ENCODE assay signal across 8 cellular contexts in the genomic region with DNA sequence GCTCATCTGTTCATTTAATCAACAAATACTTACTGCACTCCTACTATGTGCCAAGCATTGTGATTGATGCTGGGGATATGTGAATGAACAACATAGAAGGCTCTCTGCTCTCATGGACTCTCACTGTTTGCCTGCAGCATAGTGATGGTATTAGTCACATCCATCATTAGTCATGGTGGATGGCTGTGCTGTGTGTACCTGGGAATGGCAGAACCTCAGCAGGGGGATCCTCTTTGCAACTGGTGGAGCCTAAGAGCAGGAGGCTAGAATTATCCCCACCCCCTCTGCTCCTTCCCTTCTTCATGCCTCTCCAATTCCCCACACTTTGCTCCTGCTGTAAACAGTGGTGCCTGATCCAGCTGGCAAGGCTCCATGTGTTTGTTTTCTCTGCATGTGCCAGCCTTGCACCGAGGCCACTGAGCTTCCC. TPM values are rescaled to one million over a fixed set of nuclear protein-coding genes. Genes with fewer than 3 reads are reported as not detected.
A peak's percentile ranks its signal among the peaks of the same experiment; 100 is the strongest.
DNase-seq lines count a peak whose midpoint lies in the region; ATAC-seq lines count a peak whose summit lies in the region.

No MANE protein-coding gene starts in this region.

- H3K27ac ChIP-seq in GM23248 (peak overlapping the region; percentile 99), ectodermal cell (ENCODE audit: insufficient read depth, low read depth, low read length, poor library complexity, severe bottlenecking) (peak overlapping the region; percentile 50), trophoblast cell (ENCODE audit: low read depth, low read length) (no peak overlapping the region)

- H3K9me3 ChIP-seq in GM23248 (ENCODE audit: low read depth) (no peaks in the 10 kb centered on the region), ectodermal cell (ENCODE audit: control insufficient read depth, low read length) (no peaks in the 10 kb centered on the region), trophoblast cell (ENCODE audit: insufficient read depth, low read depth, low read length) (peaks cover 1% of the 10 kb centered on the region)

- H3K4me3 ChIP-seq in GM23248 (peak overlapping the region; percentile 33), ectodermal cell (ENCODE audit: insufficient read depth, low read depth, low read length) (no peak overlapping the region), trophoblast cell (ENCODE audit: low read depth, low read length) (no peak overlapping the region)

- H3K23ac ChIP-seq in trophoblast cell (ENCODE audit: low read length), result no peak overlapping the region

- H3K4me1 ChIP-seq in GM23248 (ENCODE audit: insufficient read depth), result peaks cover 39% of the 10 kb centered on the region
- peaks cover 71% of the 10 kb centered on the region for H3K4me1 ChIP-seq in ectodermal cell (ENCODE audit: control insufficient read depth, insufficient read depth, low read length)
- peaks cover 4 to 13% of the 10 kb centered on the region in 2 experiments for H3K4me1 ChIP-seq in trophoblast cell (ENCODE audit: control insufficient read depth in 1 of 2, insufficient read depth in 2 of 2, low read length in 2 of 2)

- H3K4me2 ChIP-seq in GM23248 (ENCODE audit: unreplicated experiment), result peak overlapping the region; percentile 76
- H3K4me2 ChIP-seq in trophoblast cell (ENCODE audit: low read length), result no peak overlapping the region

- no peaks in the 10 kb centered on the region for H3K9me2 ChIP-seq in GM23248 (ENCODE audit: insufficient read depth)

- H4K12ac ChIP-seq in trophoblast cell (ENCODE audit: low read depth, low read length), result no peak overlapping the region

- H3K79me1 ChIP-seq in trophoblast cell (ENCODE audit: low read length), result peaks cover 2% of the 10 kb centered on the region

- H4K8ac ChIP-seq in trophoblast cell (ENCODE audit: low read depth, low read length), result no peak overlapping the region

- WGBS in GM23248 (ENCODE audit: low coverage in 1 of 2, low lambda C conversion rate in 2 of 2, missing lambda C conversion rate in 2 of 2), 2 experiments, result 2 to 6% methylated on average over 1 of the region's 1 CpG
- WGBS in ectodermal cell, 2 experiments, result 46 to 52% methylated on average over 1 of the region's 1 CpG
- WGBS in trophoblast cell (ENCODE audit: extremely low coverage, insufficient coverage, insufficient read length), result no CpG with 5 or more reads among the region's 1 CpG

- H4K91ac ChIP-seq in trophoblast cell (ENCODE audit: low read depth, low read length), result no peak overlapping the region

- no peak for ATAC-seq in Right ventricle myocardium superior (ENCODE audit: poor library complexity)

- H3K4ac ChIP-seq in trophoblast cell (ENCODE audit: low read depth, low read length), result no peak overlapping the region

- no peak overlapping the region for H2AK5ac ChIP-seq in trophoblast cell (ENCODE audit: low read length)

- H3K9ac ChIP-seq in GM23248 (peak overlapping the region; percentile 77), trophoblast cell (ENCODE audit: low read length) (no peak overlapping the region)

- H3K18ac ChIP-seq in trophoblast cell (ENCODE audit: low read length), result no peak overlapping the region

- in situ Hi-C loops in GM23248 (cut with MboI), result no loop called here

- intact Hi-C loops in Right ventricle myocardium superior (cut with DNase I), result no loop called here

- peak; percentile 89 for DNase-seq in GM23248
- peak; percentile 76 for DNase-seq in NCI-H2171 treated with DMSO at 0.1 percent for 48 hours (lab: John Stamatoyannopoulos, UW)
- peak; percentile 11 to 65 for DNase-seq in trophoblast cell
- no peak for DNase-seq in NCI-H187 treated with DMSO at 0.1 percent for 48 hours (lab: John Stamatoyannopoulos, UW)
- no peak for DNase-seq in NCI-H526 (lab: John Stamatoyannopoulos, UW)
- DNase-seq in Right ventricle myocardium superior, result no peak
- DNase-seq in NCI-H524 (lab: John Stamatoyannopoulos, UW), result no peak

- no peak overlapping the region for H2AFZ ChIP-seq in GM23248
- no peak overlapping the region for H2AFZ ChIP-seq in trophoblast cell (ENCODE audit: insufficient read depth, low read length, poor library complexity)

- H2BK120ac ChIP-seq in trophoblast cell (ENCODE audit: insufficient read depth, low read length, poor library complexity), result no peak overlapping the region

- H3K14ac ChIP-seq in trophoblast cell (ENCODE audit: low read length), result no peak overlapping the region

- H3K36me3 ChIP-seq in GM23248 (ENCODE audit: low read depth), result no peaks in the 10 kb centered on the region
- H3K36me3 ChIP-seq in ectodermal cell (ENCODE audit: control insufficient read depth, insufficient read depth, low read length), result peaks cover 25% of the 10 kb centered on the region
- peaks cover 9 to 14% of the 10 kb centered on the region in 2 experiments for H3K36me3 ChIP-seq in trophoblast cell (ENCODE audit: control insufficient read depth in 1 of 2, insufficient read depth in 2 of 2, low read length in 2 of 2)

- H3K79me2 ChIP-seq in GM23248 (ENCODE audit: insufficient read depth), result peaks cover 46% of the 10 kb centered on the region
- no peaks in the 10 kb centered on the region for H3K79me2 ChIP-seq in trophoblast cell (ENCODE audit: control insufficient read depth, insufficient read depth, low read length, poor library complexity)

- H2BK5ac ChIP-seq in trophoblast cell (ENCODE audit: low read depth, low read length, poor library complexity), result no peak overlapping the region

- H3F3A ChIP-seq in GM23248 (ENCODE audit: insufficient read depth), result peaks cover 32% of the 10 kb centered on the region

- no peaks in the 10 kb centered on the region for H4K20me1 ChIP-seq in GM23248 (ENCODE audit: insufficient read depth)

- H3K27me3 ChIP-seq in GM23248 (replicated peaks; ENCODE audit: insufficient read depth), result no peaks in the 10 kb centered on the region
- H3K27me3 ChIP-seq in ectodermal cell (ENCODE audit: control insufficient read depth, insufficient read depth, low read length, poor library complexity, severe bottlenecking), result no peaks in the 10 kb centered on the region
- H3K27me3 ChIP-seq in trophoblast cell (ENCODE audit: insufficient read depth, low read length), result no peaks in the 10 kb centered on the region

- no peak overlapping the region for H2BK12ac ChIP-seq in trophoblast cell (ENCODE audit: low read length)

RNA-seq across cellular contexts. Expression of a gene that starts 20.5 kb away (rescaled TPM):
- total RNA-seq in GM23248 (2014; rRNA removed; shearing (Covaris generic)), result 16.8 and 18.4 TPM in 2 replicates
- 20.8 and 21.6 TPM in 2 replicates for polyA plus RNA-seq in GM23248 (2016; fragmentation: Nextera tagmentation; extraction: Ambion mirVana)
- 278 TPM for polyA plus RNA-seq in ectodermal cell (2013, experiment 1 of 4)
- polyA plus RNA-seq in ectodermal cell (2013, experiment 2 of 4), result 240 TPM
- 186 TPM for polyA plus RNA-seq in ectodermal cell (2013, experiment 3 of 4)
- 200 TPM for polyA plus RNA-seq in ectodermal cell (2013, experiment 4 of 4)
- 43.4 and 43.9 TPM in 2 replicates for polyA plus RNA-seq in trophoblast cell (2013)
- total RNA-seq in Right ventricle myocardium superior, result 7.4 TPM

Comparison
In these comparisons a context has a peak if more than half of its experiments do, and no peak if none do; other contexts are left out.
1. DNase-seq: peak in GM23248 (single experiment), NCI-H2171 treated with DMSO at 0.1 percent for 48 hours (single experiment) and trophoblast cell (2 of 2); none in NCI-H187 treated with DMSO at 0.1 percent for 48 hours (single experiment), NCI-H526 (0 of 2), Right ventricle myocardium superior (single experiment) and NCI-H524 (0 of 2).